In the genomic region with DNA sequence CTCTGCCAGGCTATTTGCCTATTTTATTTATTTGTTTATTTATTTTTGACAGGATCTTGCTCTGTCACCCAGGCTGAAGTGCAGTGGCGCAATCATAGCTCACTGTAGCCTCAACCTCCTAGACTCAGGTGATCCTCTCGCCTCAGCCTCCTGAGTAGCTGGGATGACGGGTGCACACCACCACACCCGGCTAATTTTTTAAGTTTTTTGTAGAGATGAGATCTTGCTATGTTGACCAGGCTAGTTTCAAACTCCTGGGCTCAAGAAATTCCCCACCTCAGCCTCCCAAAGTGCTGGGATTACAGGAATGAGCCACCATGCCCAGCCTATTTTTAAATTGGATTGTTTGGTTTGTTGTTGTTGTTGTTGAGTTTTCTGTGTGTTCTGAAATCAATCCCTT, we compare ENCODE assay signal across 25 cellular contexts. TPM values are rescaled to one million over a fixed set of nuclear protein-coding genes. Genes with fewer than 3 reads are reported as not detected.
DNase-seq lines count a peak whose midpoint lies in the region; ATAC-seq and TF ChIP-seq lines count a peak whose summit lies in the region.
"Had no signal": no experiment of that assay in that cellular context is flagged by ENCODE, and none has a peak within 500 bp of the region (broad histone marks: within the 10 kb centered on the region; RNA-seq: fewer than 3 reads in every experiment).

No MANE protein-coding gene starts in this region.

- POLR2A ChIA-PET in activated CD8-positive, alpha-beta T cell treated with anti-CD3 and anti-CD28 coated beads for 36 hours (lab: Charles Lee) = no interaction called here
- POLR2A ChIA-PET in naive thymus-derived CD4-positive, alpha-beta T cell (lab: Charles Lee) = interaction anchor here (0.7 kb wide), 1 partner anchor 63 kb away, joined by 3 read pairs; no protein-coding TSS in a partner anchor

- H3K79me1 ChIP-seq in mesendoderm (ENCODE audit: low read length) = peaks cover 2% of the 10 kb centered on the region

- H3K4me3 Mint-ChIP-seq in activated T-cell treated with anti-CD3 and anti-CD28 coated beads, Interleukin-2, amount 50 U/mL, for 24 hours = no peak overlapping the region
- H3K4me3 Mint-ChIP-seq in activated CD8-positive, alpha-beta T cell treated with anti-CD3 and anti-CD28 coated beads for 36 hours = no peak overlapping the region
- H3K4me3 Mint-ChIP-seq in naive thymus-derived CD4-positive, alpha-beta T cell = no peak overlapping the region
- H3K4me3 Mint-ChIP-seq: activated naive CD8-positive, alpha-beta T cell; CD8-positive, alpha-beta T cell; GM23338 had no signal

- no CpG with 5 or more reads among the region's 4 CpGs for WGBS in mesendoderm (ENCODE audit: extremely low coverage, insufficient coverage, low lambda C conversion rate)
- 94% methylated on average over 4 of the region's 4 CpGs for WGBS in mammary epithelial cell (ENCODE audit: low coverage, missing lambda C conversion rate)

- H3K36me3 ChIP-seq in mesendoderm (ENCODE audit: control insufficient read depth, insufficient read depth, low read length) (no peaks in the 10 kb centered on the region), mammary epithelial cell (ENCODE audit: insufficient read depth, low read length) (peaks cover under 1% of the 10 kb centered on the region)
- H3K36me3 ChIP-seq in naive thymus-derived CD4-positive, alpha-beta T cell (ENCODE audit: control insufficient read depth in 2 of 3, insufficient read depth in 3 of 3, low read length in 3 of 3) = peaks cover 0 to 6% (median 0%) of the 10 kb centered on the region in 3 experiments
- H3K36me3 ChIP-seq: colonic mucosa had no signal

- BruUV-seq in mammary epithelial cell (replicated peaks; lab: Mats Ljungman, UMichigan) = no TSS peak

- H2BK5ac ChIP-seq in mesendoderm (ENCODE audit: low read length) = no peak overlapping the region

- H4K5ac ChIP-seq in mesendoderm (ENCODE audit: low read length) = no peak overlapping the region

- TF ChIP-seq CTCF in activated CD8-positive, alpha-beta T cell treated with anti-CD3 and anti-CD28 coated beads for 36 hours (IDR thresholded peaks at IDR 0.05) = no peak
- TF ChIP-seq CTCF in mammary epithelial cell (conservative IDR thresholded peaks at IDR 0.05 in 1 of 2, IDR thresholded peaks at IDR 0.05 in 1 of 2; ENCODE audit: extremely low read depth in 1 of 2, insufficient read depth in 1 of 2, low read depth in 1 of 2, low read length in 2 of 2) = no peak

- peaks cover 52% of the 10 kb centered on the region for H3K4me1 Mint-ChIP-seq in activated T-cell treated with anti-CD3 and anti-CD28 coated beads, Interleukin-2, amount 50 U/mL, for 24 hours (ENCODE audit: low read depth)
- H3K4me1 Mint-ChIP-seq in activated CD8-positive, alpha-beta T cell treated with anti-CD3 and anti-CD28 coated beads for 36 hours (ENCODE audit: low read depth) = peaks cover 40% of the 10 kb centered on the region
- peaks cover 23 to 53% (median 49%) of the 10 kb centered on the region in 7 donors for H3K4me1 Mint-ChIP-seq in naive thymus-derived CD4-positive, alpha-beta T cell

- peak overlapping the region; percentile 51 for H3K27ac Mint-ChIP-seq in activated T-cell treated with anti-CD3 and anti-CD28 coated beads, Interleukin-2, amount 50 U/mL, for 24 hours
- H3K27ac Mint-ChIP-seq in activated CD8-positive, alpha-beta T cell treated with anti-CD3 and anti-CD28 coated beads for 36 hours = peak overlapping the region; percentile 25
- peak overlapping the region in 1 of 9 donors; percentile 76 for H3K27ac Mint-ChIP-seq in naive thymus-derived CD4-positive, alpha-beta T cell
- H3K27ac Mint-ChIP-seq: GM23338, nephron had no signal

- H3K4me2 ChIP-seq in mesendoderm (ENCODE audit: low read length) = no peak overlapping the region
- H3K4me2 ChIP-seq in mammary epithelial cell (ENCODE audit: insufficient read depth, low read depth, low read length) = no peak overlapping the region
- H3K4me2 ChIP-seq: GM23338 had no signal

- H2BK15ac ChIP-seq in mesendoderm (replicated peaks; ENCODE audit: low read depth) = no peak overlapping the region

- no peak overlapping the region for H3K4ac ChIP-seq in mesendoderm (ENCODE audit: low read depth, low read length)

- CTCF ChIA-PET in activated CD8-positive, alpha-beta T cell treated with anti-CD3 and anti-CD28 coated beads for 36 hours (lab: Charles Lee) = interaction anchor here (1.4 kb wide), 1 partner anchor 40 kb away, joined by 4 read pairs; no protein-coding TSS in a partner anchor
- CTCF ChIA-PET in mammary epithelial cell (lab: Charles Lee; ENCODE audit: low non-redundant PET) = no interaction called here
- CTCF ChIA-PET in naive thymus-derived CD4-positive, alpha-beta T cell (lab: Charles Lee) = no interaction called here

- no peak overlapping the region for H3K23ac ChIP-seq in mesendoderm (ENCODE audit: low read length)

- no peaks in the 10 kb centered on the region for H3K9me3 ChIP-seq in mammary epithelial cell (replicated peaks; ENCODE audit: insufficient read depth, low read length)
- H3K9me3 ChIP-seq in naive thymus-derived CD4-positive, alpha-beta T cell (ENCODE audit: control insufficient read depth in 2 of 3, low read length in 3 of 3) = no peaks in the 10 kb centered on the region
- H3K9me3 ChIP-seq: colonic mucosa, lower lobe of right lung, psoas muscle, tibial nerve had no signal

- H3K56ac ChIP-seq in mesendoderm (ENCODE audit: low read length) = no peak overlapping the region

- peak overlapping the region; percentile 28 for H4K8ac ChIP-seq in mesendoderm (ENCODE audit: low read depth, low read length)

- dilution Hi-C loops in mammary epithelial cell (cut with HindIII; ENCODE audit: low sequenced_read_pairs) = no loop called here

- no peak overlapping the region for H3K4me3 ChIP-seq in mesendoderm (ENCODE audit: low read length)
- H3K4me3 ChIP-seq in mammary epithelial cell (replicated peaks in 1 of 3; ENCODE audit: insufficient read depth in 1 of 3, low read depth in 2 of 3, low read length in 3 of 3) = no peak overlapping the region
- no peak overlapping the region for H3K4me3 ChIP-seq in naive thymus-derived CD4-positive, alpha-beta T cell (ENCODE audit: low read length)
- H3K4me3 ChIP-seq: cardiac muscle cell, colonic mucosa, GM23338, lower lobe of right lung, psoas muscle, tibial nerve had no signal

- no peaks in the 10 kb centered on the region for H3K27me3 Mint-ChIP-seq in activated T-cell treated with anti-CD3 and anti-CD28 coated beads, Interleukin-2, amount 50 U/mL, for 24 hours
- H3K27me3 Mint-ChIP-seq in activated CD8-positive, alpha-beta T cell treated with anti-CD3 and anti-CD28 coated beads for 36 hours = no peaks in the 10 kb centered on the region
- H3K27me3 Mint-ChIP-seq in naive thymus-derived CD4-positive, alpha-beta T cell = no peaks in the 10 kb centered on the region
- H3K27me3 Mint-ChIP-seq: activated naive CD8-positive, alpha-beta T cell; T-cell had no signal

- H2BK120ac ChIP-seq in mesendoderm (ENCODE audit: low read depth, low read length) = no peak overlapping the region

- in situ Hi-C loops in mammary epithelial cell (cut with MboI; ENCODE audit: low sequenced_read_pairs in 2 of 2) = no loop called here

- no peaks in the 10 kb centered on the region for H4K20me1 ChIP-seq in mammary epithelial cell (ENCODE audit: insufficient read depth, low read length)

- no peaks in the 10 kb centered on the region for H3K9me3 Mint-ChIP-seq in activated T-cell treated with anti-CD3 and anti-CD28 coated beads, Interleukin-2, amount 50 U/mL, for 24 hours
- H3K9me3 Mint-ChIP-seq in activated CD8-positive, alpha-beta T cell treated with anti-CD3 and anti-CD28 coated beads for 36 hours = no peaks in the 10 kb centered on the region
- no peaks in the 10 kb centered on the region for H3K9me3 Mint-ChIP-seq in naive thymus-derived CD4-positive, alpha-beta T cell
- H3K9me3 Mint-ChIP-seq: CD8-positive, alpha-beta T cell; GM23338; nephron; T-cell had no signal

- intact Hi-C loops in activated CD8-positive, alpha-beta T cell treated with anti-CD3 and anti-CD28 coated beads for 36 hours (cut with micrococcal nuclease) = no loop called here
- intact Hi-C loops in mammary epithelial cell (cut with micrococcal nuclease) = no loop called here
- intact Hi-C loops in naive thymus-derived CD4-positive, alpha-beta T cell (cut with micrococcal nuclease) = no loop called here

- H3K9ac ChIP-seq in mesendoderm (ENCODE audit: low read length) (no peak overlapping the region), mammary epithelial cell (ENCODE audit: insufficient read depth, low read length) (no peak overlapping the region)

- no peak overlapping the region for H2AK5ac ChIP-seq in mesendoderm (ENCODE audit: low read length)

- H3K36me3 Mint-ChIP-seq in activated T-cell treated with anti-CD3 and anti-CD28 coated beads, Interleukin-2, amount 50 U/mL, for 24 hours (ENCODE audit: low read depth) = peaks cover 56% of the 10 kb centered on the region
- peaks cover 21% of the 10 kb centered on the region for H3K36me3 Mint-ChIP-seq in activated CD8-positive, alpha-beta T cell treated with anti-CD3 and anti-CD28 coated beads for 36 hours (ENCODE audit: low read depth)
- peaks cover 0 to 20% (median 12%) of the 10 kb centered on the region in 5 donors for H3K36me3 Mint-ChIP-seq in naive thymus-derived CD4-positive, alpha-beta T cell

- H3K79me2 ChIP-seq in mesendoderm (ENCODE audit: control insufficient read depth, insufficient read depth, low read length) (peaks cover 2% of the 10 kb centered on the region), mammary epithelial cell (ENCODE audit: insufficient read depth, low read length) (peaks cover 41% of the 10 kb centered on the region)

- no peak for DNase-seq in activated T-cell treated with anti-CD3 and anti-CD28 coated beads, Interleukin-2, amount 50 U/mL, for 24 hours
- DNase-seq in activated T-cell treated with anti-CD3 and anti-CD28 coated beads, Interleukin-2, amount 50 U/mL, for 1 hour = no peak
- no peak for DNase-seq in activated CD8-positive, alpha-beta T cell treated with anti-CD3 and anti-CD28 coated beads for 36 hours
- DNase-seq in mesendoderm (no peak), mammary epithelial cell (no peak)
- DNase-seq in naive thymus-derived CD4-positive, alpha-beta T cell = no peak
- DNase-seq: CD8-positive, alpha-beta T cell; colonic mucosa; effector CD8-positive, alpha-beta T cell; hypothalamus; lower lobe of right lung; NCI-H1417; NCI-H2081; NCI-H526; NK-92 treated with Interleukin-12 subunit alpha and Interleukin-12 subunit beta, amount 100 ng/mL, for 24 hours; psoas muscle; stimulated activated CD8-positive, alpha-beta memory T cell treated with anti-CD3 and anti-CD28 coated beads, Interleukin-4, amount 100 ng/mL, for 48 hours; T-cell had no signal

- H3K4me1 ChIP-seq in mesendoderm (ENCODE audit: control insufficient read depth, low read depth, low read length) = peaks cover 3% of the 10 kb centered on the region
- H3K4me1 ChIP-seq in mammary epithelial cell (ENCODE audit: insufficient read depth, low read length) = peaks cover 5% of the 10 kb centered on the region
- H3K4me1 ChIP-seq in naive thymus-derived CD4-positive, alpha-beta T cell (ENCODE audit: control insufficient read depth in 2 of 2, insufficient read depth in 2 of 2, low read length in 2 of 2) = peaks cover 4 to 8% of the 10 kb centered on the region in 2 donors
- H3K4me1 ChIP-seq: colonic mucosa had no signal

- no peak overlapping the region for H2AFZ ChIP-seq in mammary epithelial cell (ENCODE audit: low read depth, low read length)
- H2AFZ ChIP-seq: GM23338 had no signal

- ATAC-seq in activated CD8-positive, alpha-beta T cell treated with anti-CD3 and anti-CD28 coated beads for 36 hours = no peak
- no peak for ATAC-seq in naive thymus-derived CD4-positive, alpha-beta T cell
- ATAC-seq: activated CD4-positive, CD25-positive, alpha-beta regulatory T cell treated with anti-CD3 and anti-CD28 coated beads, Interleukin-2, amount 50 U/mL, for 24 hours; CD8-positive, alpha-beta T cell; GM23338; lower lobe of right lung; psoas muscle; sciatic nerve; T-cell had no signal

- H3K27me3 ChIP-seq in mesendoderm (ENCODE audit: insufficient read depth, low read length, poor library complexity) (no peaks in the 10 kb centered on the region), mammary epithelial cell (ENCODE audit: insufficient read depth, low read length) (no peaks in the 10 kb centered on the region)
- no peaks in the 10 kb centered on the region for H3K27me3 ChIP-seq in naive thymus-derived CD4-positive, alpha-beta T cell (ENCODE audit: control insufficient read depth in 2 of 2, insufficient read depth in 2 of 2, low read length in 2 of 2)
- H3K27me3 ChIP-seq: cardiac muscle cell, colonic mucosa, tibial nerve had no signal

- peak overlapping the region; percentile 28 for H3K18ac ChIP-seq in mesendoderm (ENCODE audit: low read length)

- H3K27ac ChIP-seq in mesendoderm (ENCODE audit: low read depth, low read length) (no peak overlapping the region), mammary epithelial cell (ENCODE audit: insufficient read depth, low read depth, low read length) (no peak overlapping the region)
- no peak overlapping the region for H3K27ac ChIP-seq in naive thymus-derived CD4-positive, alpha-beta T cell (ENCODE audit: low read depth, low read length)
- H3K27ac ChIP-seq: cardiac muscle cell, colonic mucosa, lower lobe of right lung, psoas muscle, tibial nerve had no signal

RNA-seq across cellular contexts. Expression of a gene that starts 5.5 kb away (rescaled TPM):
- total RNA-seq in activated CD8-positive, alpha-beta T cell treated with anti-CD3 and anti-CD28 coated beads for 36 hours = 100 to 1,000 TPM; 110 to 113 TPM
- polyA plus RNA-seq in mesendoderm (2013, experiment 1 of 2) = 69.0 TPM
- polyA plus RNA-seq in mesendoderm (2013, experiment 2 of 2) = 67.1 TPM
- total RNA-seq in mammary epithelial cell = 10 to 100 TPM; 75.3 to 75.8 TPM
- polyA plus RNA-seq in mammary epithelial cell = 22.6 TPM
- 15.2 TPM for polyA minus RNA-seq in mammary epithelial cell
- total RNA-seq in naive thymus-derived CD4-positive, alpha-beta T cell = 10 to 100 TPM; 33.4 to 80.2 (median 62.8) TPM
- 100 to 1,000 TPM in 1 of 2 donors, 10 to 100 TPM in 1; 45.7 to 105 TPM for polyA plus RNA-seq in naive thymus-derived CD4-positive, alpha-beta T cell

RNA-seq across cellular contexts. Expression of a gene that starts 5.6 kb away (rescaled TPM):
- total RNA-seq in activated CD8-positive, alpha-beta T cell treated with anti-CD3 and anti-CD28 coated beads for 36 hours = 10 to 100 TPM; 57.7 to 62.4 TPM
- polyA plus RNA-seq in mesendoderm (2013, experiment 1 of 2) = 133 TPM
- polyA plus RNA-seq in mesendoderm (2013, experiment 2 of 2) = 128 TPM
- 10 to 100 TPM; 29.3 to 45.1 TPM for total RNA-seq in mammary epithelial cell
- polyA plus RNA-seq in mammary epithelial cell = 33.3 TPM
- polyA minus RNA-seq in mammary epithelial cell = 18.9 TPM
- 10 to 100 TPM; 14.4 to 41.4 (median 18.5) TPM for total RNA-seq in naive thymus-derived CD4-positive, alpha-beta T cell
- polyA plus RNA-seq in naive thymus-derived CD4-positive, alpha-beta T cell = 10 to 100 TPM; 45.1 to 50.5 TPM

RNA-seq across cellular contexts. Expression of a gene that starts 42.8 kb away (rescaled TPM):
- total RNA-seq in activated CD8-positive, alpha-beta T cell treated with anti-CD3 and anti-CD28 coated beads for 36 hours = 10 to 100 TPM in 1 of 2 experiments, 1 to 10 TPM in 1; 9.6 to 11.7 TPM
- polyA plus RNA-seq in mesendoderm (2013, experiment 1 of 2) = 11.5 TPM
- polyA plus RNA-seq in mesendoderm (2013, experiment 2 of 2) = 11.9 TPM
- 1 to 10 TPM; 3.3 to 7.8 TPM for total RNA-seq in mammary epithelial cell
- 5.3 TPM for polyA plus RNA-seq in mammary epithelial cell
- 51.2 TPM for polyA minus RNA-seq in mammary epithelial cell
- total RNA-seq in naive thymus-derived CD4-positive, alpha-beta T cell = 1 to 10 TPM; 6.7 to 9.1 (median 8.4) TPM
- 1 to 10 TPM; 5.7 to 7.7 TPM for polyA plus RNA-seq in naive thymus-derived CD4-positive, alpha-beta T cell

RNA-seq across cellular contexts. Expression of a gene that starts 47.3 kb away (rescaled TPM):
- 10 to 100 TPM; 87.1 to 88.4 TPM for total RNA-seq in activated CD8-positive, alpha-beta T cell treated with anti-CD3 and anti-CD28 coated beads for 36 hours
- polyA plus RNA-seq in mesendoderm (2013, experiment 1 of 2) = 93.1 TPM
- 90.0 TPM for polyA plus RNA-seq in mesendoderm (2013, experiment 2 of 2)
- 10 to 100 TPM; 41.5 to 59.4 TPM for total RNA-seq in mammary epithelial cell
- polyA plus RNA-seq in mammary epithelial cell = 68.7 TPM
- 83.4 TPM for polyA minus RNA-seq in mammary epithelial cell
- 10 to 100 TPM; 23.2 to 78.3 (median 49.0) TPM for total RNA-seq in naive thymus-derived CD4-positive, alpha-beta T cell
- polyA plus RNA-seq in naive thymus-derived CD4-positive, alpha-beta T cell = 10 to 100 TPM; 56.3 to 61.7 TPM
